In genomic region chr7:101510297-101510696, GRCh38 we compare ENCODE assay signal across 8 cellular contexts.
"Had no signal": no experiment of that assay in that cellular context is flagged by ENCODE, and none has a peak within 500 bp of the region (broad histone marks: within the 10 kb centered on the region; RNA-seq: fewer than 3 reads in every experiment).

No MANE protein-coding gene starts in this region.

- DNase-seq: GDM1, GF-D8 had no signal

- H3K4me3 ChIP-seq: GM12878 had no signal

- FAIRE-seq: G401.6, GM12878, GM12891, GM12892, GM18507, GM19239 had no signal

- ATAC-seq: GM12878 had no signal
